In the genomic region with DNA sequence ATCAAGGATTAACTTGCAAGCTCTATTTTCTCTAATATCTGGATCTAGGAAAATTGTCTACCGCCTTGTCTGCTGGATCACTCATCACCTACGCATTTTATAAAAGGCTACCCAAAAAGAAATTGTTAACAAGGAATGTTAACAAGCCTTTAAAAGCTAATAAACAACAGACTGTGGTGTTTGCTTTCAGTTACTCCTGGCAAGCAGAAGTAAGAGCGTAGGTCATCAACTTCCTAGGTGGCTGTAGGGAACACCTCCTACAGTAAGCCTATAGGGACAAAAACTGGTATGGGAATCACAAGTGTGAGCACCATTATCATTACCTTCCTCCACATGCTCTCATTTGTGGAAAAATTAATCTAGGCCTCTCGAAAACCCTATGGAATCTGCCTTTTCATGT, we compare ENCODE assay signal across 7 cellular contexts.
DNase-seq lines count a peak whose midpoint lies in the region; ATAC-seq, FAIRE-seq and TF ChIP-seq lines count a peak whose summit lies in the region.
"Not testable (repeated sequence)": the region's sequence is repeated elsewhere in the genome, so short reads cannot be mapped to it uniquely, and the experiment has no call there.

No MANE protein-coding gene starts in this region.

- in situ Hi-C loops in Panc1 (cut with HindIII; ENCODE audit: low pct_unique_long_range_greater_than_20kb, low sequenced_read_pairs); HepG2 (cut with HindIII; ENCODE audit: extremely low pct_ligation_motif_present, low pct_unique_long_range_greater_than_20kb): not testable (repeated sequence)

- not testable (repeated sequence) for H3K4me1 ChIP-seq in Panc1 (ENCODE audit: control insufficient read depth, insufficient read depth, low read length); colonic mucosa
- H3K4me1 ChIP-seq in heart left ventricle (peaks cover 0 to 89% (median 38%) of the 10 kb centered on the region in 12 donors), HepG2 (ENCODE audit: insufficient read depth, low read length) (peaks cover 16% of the 10 kb centered on the region), pancreas (peaks cover 0 to 26% (median 6%) of the 10 kb centered on the region in 3 donors), thoracic aorta (ENCODE audit: control insufficient read depth in 1 of 2, low read depth in 2 of 2) (peaks cover 74 to 100% of the 10 kb centered on the region in 2 donors)

- H3K9me3 ChIP-seq in Panc1 (ENCODE audit: control insufficient read depth, insufficient read depth, low read depth, low read length); colonic mucosa; heart left ventricle; HepG2 (ENCODE audit: low read length); pancreas; thoracic aorta: not testable (repeated sequence)

- not testable (repeated sequence) for H3K79me2 ChIP-seq in HepG2 (ENCODE audit: insufficient read depth, low read length)

- intact Hi-C loops in Panc1 (cut with micrococcal nuclease; ENCODE audit: unreplicated experiment); colonic mucosa (cut with DNase I); heart left ventricle (cut with DNase I); HepG2 (cut with micrococcal nuclease; ENCODE audit: unreplicated experiment); pancreas (cut with DNase I): not testable (repeated sequence)

- TF ChIP-seq POLR2A in H54 (IDR thresholded peaks at IDR 0.05; ENCODE audit: low read depth, low read length); heart left ventricle (IDR thresholded peaks at IDR 0.05); HepG2 (IDR thresholded peaks at IDR 0.05; ENCODE audit: insufficient read depth in 1 of 2, low read depth in 2 of 2, low read length in 2 of 2): not testable (repeated sequence)

- not testable (repeated sequence) for H3K36me3 ChIP-seq in Panc1 (ENCODE audit: control insufficient read depth, insufficient read depth, low read length); colonic mucosa; heart left ventricle; HepG2 (replicated peaks in 1 of 2; ENCODE audit: control insufficient read depth in 1 of 2, insufficient read depth in 2 of 2, low read length in 2 of 2); pancreas; thoracic aorta

- not testable (repeated sequence) for H3K9ac ChIP-seq in colonic mucosa (ENCODE audit: low read depth in 2 of 2, low read length in 2 of 2); HepG2 (ENCODE audit: insufficient read depth, low read depth, low read length)

- TF ChIP-seq RAD21 in HepG2 (CRISPR knock-in tag; IDR thresholded peaks at IDR 0.05) = not testable (repeated sequence)

- FAIRE-seq in H54 (lab: Jason Lieb, UNC) = peak; percentile 74
- not testable (repeated sequence) for FAIRE-seq in HepG2 (lab: Jason Lieb, UNC); pancreas (lab: Jason Lieb, UNC)

- peak; percentile 63; the same call in 1 of the 2 replicates for ATAC-seq in Panc1
- not testable (repeated sequence) for ATAC-seq in heart left ventricle; thoracic aorta (ENCODE audit: insufficient number of reproducible peaks, low FRiP score, low read depth)
- peak; percentile 55 for ATAC-seq in HepG2
- ATAC-seq in pancreas = peak; percentile 36 to 66 (median 44)

- POLR2A ChIA-PET in Panc1 (lab: Charles Lee) = interaction anchor here (0.6 kb wide), 1 partner anchor 466 kb away, joined by 7 read pairs; no protein-coding TSS in a partner anchor
- POLR2A ChIA-PET in HepG2 (lab: Yijun Ruan, JAX) = not testable (repeated sequence)

- TF ChIP-seq EP300 in HepG2 (IDR thresholded peaks at IDR 0.05; ENCODE audit: low read depth in 2 of 2, low read length in 2 of 2); HepG2 (CRISPR knock-in tag; IDR thresholded peaks at IDR 0.05; ENCODE audit: borderline replicate concordance): not testable (repeated sequence)

- H3K4me3 ChIP-seq in Panc1 (ENCODE audit: low read depth in 2 of 2, low read length in 2 of 2); colonic mucosa; heart left ventricle; HepG2 (replicated peaks in 1 of 3; ENCODE audit: insufficient read depth in 1 of 3, low read depth in 2 of 3, low read length in 3 of 3); pancreas: not testable (repeated sequence)
- H3K4me3 ChIP-seq in thoracic aorta = peak overlapping the region; percentile 49

- not testable (repeated sequence) for H2AFZ ChIP-seq in HepG2 (ENCODE audit: low read length)

- not testable (repeated sequence) for H3K27me3 ChIP-seq in Panc1 (ENCODE audit: control insufficient read depth, insufficient read depth, low read length); colonic mucosa; heart left ventricle; HepG2 (ENCODE audit: control insufficient read depth in 1 of 2, insufficient read depth in 2 of 2, low read length in 2 of 2); pancreas; thoracic aorta (replicated peaks; ENCODE audit: insufficient read depth)

- H3K27ac ChIP-seq in Panc1 (ENCODE audit: low read length); HepG2 (ENCODE audit: extremely low read length, insufficient read depth, low read length): not testable (repeated sequence)
- H3K27ac ChIP-seq in colonic mucosa (peak overlapping the region; percentile 24), heart left ventricle (peak overlapping the region in 8 of 12 donors; percentile 25 to 82 (median 58)), pancreas (peak overlapping the region in 2 of 4 donors; percentile 12 to 42), thoracic aorta (peak overlapping the region; percentile 62 to 64)

- TF ChIP-seq CTCF in Panc1 (IDR thresholded peaks at IDR 0.05); colonic mucosa (IDR thresholded peaks at IDR 0.05); heart left ventricle (IDR thresholded peaks at IDR 0.05); HepG2 (CRISPR knock-in tag; IDR thresholded peaks at IDR 0.05); pancreas (IDR thresholded peaks at IDR 0.05); thoracic aorta (IDR thresholded peaks at IDR 0.05): not testable (repeated sequence)

- not testable (repeated sequence) for H3K4me2 ChIP-seq in HepG2 (ENCODE audit: low read depth, low read length)

- not testable (repeated sequence) for DNase-seq in H54 (ENCODE audit: insufficient read length, low spot score); Panc1 (ENCODE audit: low read depth, low spot score); colonic mucosa; heart left ventricle; HepG2 (ENCODE audit: low spot score); pancreas; thoracic aorta (ENCODE audit: low spot score)

- not testable (repeated sequence) for BruUV-seq in Panc1 (replicated peaks; lab: Mats Ljungman, UMichigan); HepG2 (replicated peaks; lab: Mats Ljungman, UMichigan)

- H4K20me1 ChIP-seq in HepG2 (ENCODE audit: insufficient read depth, low read length) = not testable (repeated sequence)

- 84 to 97% (median 93%) methylated on average over 4 of the region's 4 CpGs for WGBS in heart left ventricle, 4 donors
- WGBS in HepG2 (ENCODE audit: low lambda C conversion rate) = 95% methylated on average over 4 of the region's 4 CpGs
- 77 to 80% methylated on average over 4 of the region's 4 CpGs for WGBS in pancreas, 2 donors

- CTCF ChIA-PET in Panc1 (lab: Charles Lee); HepG2 (lab: Yijun Ruan, JAX; ENCODE audit: low intra/inter-chr PET ratio, low total read pairs): not testable (repeated sequence)

TF ChIP-seq in HepG2, 621 proteins besides CTCF, POLR2A, EP300 and RAD21:
- 0 out of 2 replicates have a peak, but pooled peaks have one; percentile 35 for TF ChIP-seq PPARG (CRISPR knock-in tag; conservative IDR thresholded peaks at IDR 0.05)
